ENCODE assay signal across 1 cellular context in the genomic region with DNA sequence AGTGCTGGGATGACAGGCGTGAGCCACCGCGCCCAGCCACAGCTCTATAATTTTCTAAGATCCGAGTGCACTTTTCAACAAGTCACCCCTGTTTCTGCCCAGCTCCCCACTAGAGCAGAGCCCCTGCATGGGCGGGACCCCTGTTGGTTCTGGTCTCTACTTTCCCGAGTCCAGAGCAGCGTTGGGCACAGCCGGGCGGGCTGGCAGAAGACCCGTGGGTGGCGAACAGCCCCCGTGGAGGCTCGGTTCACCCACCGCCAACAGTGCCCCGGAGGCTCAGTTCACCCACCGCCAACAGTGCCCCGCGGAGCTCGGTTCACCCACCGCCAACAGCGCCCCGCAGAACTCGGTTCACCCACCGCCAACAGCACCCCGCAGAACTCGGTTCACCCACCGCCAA.
TF ChIP-seq lines count a peak whose summit lies in the region.

No MANE protein-coding gene starts in this region.

TF ChIP-seq in IMR-90, 13 proteins besides CTCF, POLR2A, EP300 and RAD21 (continued from another document):
- TF ChIP-seq FOS (IDR thresholded peaks at IDR 0.05; ENCODE audit: low read depth, low read length) = no peak
- no peak for TF ChIP-seq CEBPB (IDR thresholded peaks at IDR 0.05; ENCODE audit: low read depth, low read length)
- TF ChIP-seq NFE2L2 (IDR thresholded peaks at IDR 0.05; ENCODE audit: low read depth, low read length) = no peak
- TF ChIP-seq, protein P1, sequence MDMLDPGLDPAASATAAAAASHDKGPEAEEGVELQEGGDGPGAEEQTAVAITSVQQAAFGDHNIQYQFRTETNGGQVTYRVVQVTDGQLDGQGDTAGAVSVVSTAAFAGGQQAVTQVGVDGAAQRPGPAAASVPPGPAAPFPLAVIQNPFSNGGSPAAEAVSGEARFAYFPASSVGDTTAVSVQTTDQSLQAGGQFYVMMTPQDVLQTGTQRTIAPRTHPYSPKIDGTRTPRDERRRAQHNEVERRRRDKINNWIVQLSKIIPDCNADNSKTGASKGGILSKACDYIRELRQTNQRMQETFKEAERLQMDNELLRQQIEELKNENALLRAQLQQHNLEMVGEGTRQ (IDR thresholded peaks at IDR 0.05; ENCODE audit: low read depth, low read length) = no peak
- no peak for TF ChIP-seq MAFK (IDR thresholded peaks at IDR 0.05; ENCODE audit: low read depth, low read length)
- no peak for TF ChIP-seq BHLHE40 (IDR thresholded peaks at IDR 0.05; ENCODE audit: low read depth, low read length)
- TF ChIP-seq RFX5 (IDR thresholded peaks at IDR 0.05; ENCODE audit: low read depth, low read length) = no peak
- no peak for TF ChIP-seq RCOR1 (IDR thresholded peaks at IDR 0.05; ENCODE audit: insufficient replicate concordance, low read length)
